ENCODE assay signal across 18 cellular contexts in the genomic region with DNA sequence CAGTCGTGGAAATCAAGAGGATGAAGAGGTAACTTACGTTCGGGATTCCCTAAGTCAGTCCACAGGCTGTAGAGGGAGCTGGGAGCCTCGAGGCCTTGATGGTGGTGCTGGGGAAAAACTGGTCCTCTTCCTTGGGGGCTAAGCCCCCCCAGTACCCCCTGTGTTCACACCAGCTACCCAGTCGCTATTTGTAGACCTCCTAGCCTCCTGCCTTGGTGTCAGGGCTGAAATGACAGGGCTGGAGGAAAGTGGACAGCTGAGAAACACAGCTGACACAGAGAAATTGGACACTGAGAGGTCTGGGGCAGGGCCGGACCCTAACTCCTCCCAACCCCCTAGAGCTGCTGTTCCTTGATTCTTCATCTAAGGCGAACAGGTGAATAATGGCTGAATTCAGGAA. TPM values are rescaled to one million over a fixed set of nuclear protein-coding genes. Genes with fewer than 3 reads are reported as not detected.
"Had no signal": no experiment of that assay in that cellular context is flagged by ENCODE, and none has a peak within 500 bp of the region (broad histone marks: within the 10 kb centered on the region; RNA-seq: fewer than 3 reads in every experiment).

STAC3 (minus strand) TSS at position 232 of the 400 bp plus-strand sequence. CDS start 1,551 bp downstream, outside the sequence.

- H3K27me3 ChIP-seq: ascending aorta had no signal

- H2AFZ ChIP-seq: parathyroid adenoma had no signal

- FAIRE-seq: bronchial epithelial cell had no signal

- DNase-seq: activated B cell treated with CpG ODN at 0.5 μM for 24 hours; activated CD4-positive, alpha-beta T cell treated with anti-CD3 and anti-CD28 coated beads, Interleukin-2, amount 10 ng/mL, durations not matched to agents 24 days and 14 days; activated naive CD4-positive, alpha-beta T cell treated with Interleukin-2 at 50 U/mL for 16 hours; kidney glomerular epithelial cell; retina; stimulated activated CD4-positive, alpha-beta T cell treated with anti-CD3 and anti-CD28 coated beads, Interleukin-4, amount 100 ng/mL, for 4 hours; stimulated activated CD8-positive, alpha-beta memory T cell treated with anti-CD3 and anti-CD28 coated beads, Interleukin-4, amount 100 ng/mL, for 48 hours; stimulated activated naive CD4-positive, alpha-beta T cell treated with Interleukin-2 at 50 U/mL for 16 hours; substantia nigra; SW 1271 had no signal

- H3K27ac Mint-ChIP-seq: activated B cell treated with CpG ODN at 0.5 μM for 24 hours; activated CD4-positive, alpha-beta T cell treated with anti-CD3 and anti-CD28 coated beads, Interleukin-2, amount 10 ng/mL, durations not matched to agents 24 days and 14 days; T-helper 2 cell treated with Interferon-gamma antibody and Interleukin-4, amounts not matched to agents 5 μg/mL and 100 μg/mL, for 36 hours; type B pancreatic cell had no signal

- H3K27me3 Mint-ChIP-seq: activated B cell treated with CpG ODN at 0.5 μM for 24 hours; activated CD4-positive, alpha-beta T cell treated with anti-CD3 and anti-CD28 coated beads, Interleukin-2, amount 10 ng/mL, durations not matched to agents 24 days and 14 days; type B pancreatic cell had no signal

- H3K9me3 ChIP-seq: ascending aorta had no signal

- H3K4me2 ChIP-seq: smooth muscle cell had no signal

- H3K9ac ChIP-seq: parathyroid adenoma had no signal

- ATAC-seq: esophagus mucosa had no signal

- H3K4me3 Mint-ChIP-seq: activated B cell treated with CpG ODN at 0.5 μM for 24 hours; activated CD4-positive, alpha-beta T cell treated with anti-CD3 and anti-CD28 coated beads, Interleukin-2, amount 10 ng/mL, durations not matched to agents 24 days and 14 days; T-helper 2 cell treated with Interferon-gamma antibody and Interleukin-4, amounts not matched to agents 5 μg/mL and 100 μg/mL, for 36 hours; type B pancreatic cell had no signal

- H3K9me3 Mint-ChIP-seq: activated B cell treated with CpG ODN at 0.5 μM for 24 hours; activated CD4-positive, alpha-beta T cell treated with anti-CD3 and anti-CD28 coated beads, Interleukin-2, amount 10 ng/mL, durations not matched to agents 24 days and 14 days; T-helper 2 cell treated with Interferon-gamma antibody and Interleukin-4, amounts not matched to agents 5 μg/mL and 100 μg/mL, for 36 hours; type B pancreatic cell had no signal

- H3K4me3 ChIP-seq: ascending aorta, smooth muscle cell had no signal

- H3K4me1 ChIP-seq: ascending aorta had no signal

- H3K79me2 ChIP-seq: parathyroid adenoma had no signal

- H3K27ac ChIP-seq: ascending aorta, parathyroid adenoma had no signal

RNA-seq across cellular contexts. Expression of gene STAC3, which starts in this region (rescaled TPM):
- total RNA-seq: ascending aorta, SK-MEL-5 had no signal
- polyA plus RNA-seq: smooth muscle cell had no signal
